Comparison of ENCODE assay signal across 1 cellular context in genomic region chr1:1943834-1944570, GRCh38.
TF ChIP-seq lines count a peak whose summit lies in the region.

No MANE protein-coding gene starts in this region.

TF ChIP-seq in HepG2, 621 proteins besides CTCF, POLR2A, EP300 and RAD21 (continued from another document and continues in another):
- TF ChIP-seq THRA (CRISPR knock-in tag; IDR thresholded peaks at IDR 0.05; ENCODE audit: borderline replicate concordance) (peak; percentile 63; the same call in 1 of the 2 replicates), DZIP1 (CRISPR knock-in tag; IDR thresholded peaks at IDR 0.05) (no peak), PHB2 (IDR thresholded peaks at IDR 0.05; ENCODE audit: partially characterized antibody) (no peak), ZFP91 (CRISPR knock-in tag; IDR thresholded peaks at IDR 0.05; ENCODE audit: borderline replicate concordance) (peak; percentile 83), RNF219 (CRISPR knock-in tag; IDR thresholded peaks at IDR 0.05) (no peak), GMEB2 (CRISPR knock-in tag; IDR thresholded peaks at IDR 0.05; ENCODE audit: low read depth) (no peak), ZBTB33 (CRISPR knock-in tag; IDR thresholded peaks at IDR 0.05) (peak; percentile 60), ZNF251 (CRISPR knock-in tag; IDR thresholded peaks at IDR 0.05) (no peak), PRDM4 (CRISPR knock-in tag; IDR thresholded peaks at IDR 0.05; ENCODE audit: borderline replicate concordance) (no peak), ETV5 (CRISPR knock-in tag; IDR thresholded peaks at IDR 0.05; ENCODE audit: borderline replicate concordance) (no peak; the same call in 1 of the 2 replicates), ZNF883 (CRISPR knock-in tag; IDR thresholded peaks at IDR 0.05; ENCODE audit: not compliant biosample characterization) (peak; percentile 44), MAZ (IDR thresholded peaks at IDR 0.05; ENCODE audit: borderline replicate concordance, low read depth, low read length) (no peak), MAZ (CRISPR knock-in tag; IDR thresholded peaks at IDR 0.05; ENCODE audit: low read depth) (peak; percentile 90), ZBTB40 (IDR thresholded peaks at IDR 0.05) (no peak), ZBTB40 (CRISPR knock-in tag; IDR thresholded peaks at IDR 0.05) (no peak), REXO4 (CRISPR knock-in tag; IDR thresholded peaks at IDR 0.05; ENCODE audit: borderline replicate concordance) (no peak), SNAPC5 (CRISPR knock-in tag; IDR thresholded peaks at IDR 0.05; ENCODE audit: borderline replicate concordance) (no peak), EED (CRISPR knock-in tag; IDR thresholded peaks at IDR 0.05) (no peak), ZNF280B (CRISPR knock-in tag; IDR thresholded peaks at IDR 0.05; ENCODE audit: borderline replicate concordance) (peak; percentile 16; the same call in 1 of the 2 replicates), HNRNPLL (IDR thresholded peaks at IDR 0.05; ENCODE audit: low read depth, low read length, poor library complexity, severe bottlenecking) (no peak)
